ENCODE assay signal across 19 cellular contexts in the genomic region with DNA sequence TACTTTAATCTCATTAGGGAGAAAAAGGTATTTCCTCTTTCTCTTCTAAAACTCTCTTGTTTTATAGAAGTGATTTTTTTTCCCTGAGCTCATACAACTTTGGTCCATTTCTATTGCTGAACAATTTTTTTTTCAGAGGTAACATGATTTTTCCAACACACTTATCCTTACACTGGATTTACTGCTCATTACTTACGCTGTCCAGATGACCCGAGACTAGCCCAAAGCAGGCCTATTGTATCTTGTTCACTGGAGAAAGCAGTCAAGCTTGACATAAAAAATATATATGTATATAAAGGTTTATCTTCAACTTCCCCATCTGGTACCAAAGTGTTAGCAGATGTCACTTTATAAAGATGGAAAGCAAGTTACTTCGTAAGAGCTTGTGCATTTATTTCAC.
A peak's percentile ranks its signal among the peaks of the same experiment; 100 is the strongest.
DNase-seq lines count a peak whose midpoint lies in the region; ATAC-seq and TF ChIP-seq lines count a peak whose summit lies in the region.
"Had no signal": no experiment of that assay in that cellular context is flagged by ENCODE, and none has a peak within 500 bp of the region (broad histone marks: within the 10 kb centered on the region; RNA-seq: fewer than 3 reads in every experiment).

No MANE protein-coding gene starts in this region.

- TF ChIP-seq CTCF in neutrophil (IDR thresholded peaks at IDR 0.05) (no peak), upper lobe of right lung (IDR thresholded peaks at IDR 0.05) (no peak)

- ATAC-seq in SK-N-SH treated with all-trans-retinoic acid at 6 μM for 48 hours (no peak), upper lobe of right lung (no peak)
- ATAC-seq: CD8-positive, alpha-beta T cell; GM12878 had no signal

- intact Hi-C loops in upper lobe of right lung (cut with DNase I), result no loop called here

- H3K9me3 ChIP-seq in neutrophil (no peaks in the 10 kb centered on the region), upper lobe of right lung (no peaks in the 10 kb centered on the region)

- H3K4me3 ChIP-seq in neutrophil (ENCODE audit: low read depth in 1 of 2, low read length in 1 of 2) (no peak overlapping the region), upper lobe of right lung (no peak overlapping the region)
- H3K4me3 ChIP-seq: BLaER1, GM12878, GM23248 had no signal

- H3K4me1 ChIP-seq in neutrophil (ENCODE audit: control insufficient read depth in 1 of 2, insufficient read depth in 1 of 2, low read depth in 1 of 2, low read length in 1 of 2), result peaks cover 4 to 6% of the 10 kb centered on the region in 2 experiments
- no peaks in the 10 kb centered on the region for H3K4me1 ChIP-seq in upper lobe of right lung
- H3K4me1 ChIP-seq: BLaER1 had no signal

- H3K27ac ChIP-seq in neutrophil (peak overlapping the region; percentile 26), upper lobe of right lung (no peak overlapping the region)
- H3K27ac ChIP-seq: 22Rv1, BLaER1, C4-2B, GM23248 had no signal

- H3K27me3 ChIP-seq in neutrophil (no peaks in the 10 kb centered on the region), upper lobe of right lung (no peaks in the 10 kb centered on the region)
- H3K27me3 ChIP-seq: BLaER1 had no signal

- DNase-seq in DMS 273 (lab: John Stamatoyannopoulos, UW; ENCODE audit: unreplicated experiment) (peak; percentile 26), DMS 273 treated with DMSO at 0.1 percent for 48 hours (lab: John Stamatoyannopoulos, UW) (no peak), T1000 (lab: John Stamatoyannopoulos, UW) (no peak), upper lobe of right lung (no peak)
- DNase-seq: CD4-positive, CD25-positive, alpha-beta regulatory T cell; CD8-positive, alpha-beta T cell; DMS153; DND-41; EL; GDM1; GM23248; H7; HCEC 1CT had no signal

- H3K36me3 ChIP-seq in neutrophil (peaks cover 18% of the 10 kb centered on the region), upper lobe of right lung (no peaks in the 10 kb centered on the region)

TF ChIP-seq in SK-N-SH treated with all-trans-retinoic acid at 6 μM for 48 hours, 23 proteins besides CTCF, POLR2A, EP300 and RAD21:
- peak; percentile 31; the same call in 1 of the 2 replicates for TF ChIP-seq TCF4 (CRISPR knock-in tag; IDR thresholded peaks at IDR 0.05; ENCODE audit: borderline replicate concordance)
- TF ChIP-seq, protein P1, sequence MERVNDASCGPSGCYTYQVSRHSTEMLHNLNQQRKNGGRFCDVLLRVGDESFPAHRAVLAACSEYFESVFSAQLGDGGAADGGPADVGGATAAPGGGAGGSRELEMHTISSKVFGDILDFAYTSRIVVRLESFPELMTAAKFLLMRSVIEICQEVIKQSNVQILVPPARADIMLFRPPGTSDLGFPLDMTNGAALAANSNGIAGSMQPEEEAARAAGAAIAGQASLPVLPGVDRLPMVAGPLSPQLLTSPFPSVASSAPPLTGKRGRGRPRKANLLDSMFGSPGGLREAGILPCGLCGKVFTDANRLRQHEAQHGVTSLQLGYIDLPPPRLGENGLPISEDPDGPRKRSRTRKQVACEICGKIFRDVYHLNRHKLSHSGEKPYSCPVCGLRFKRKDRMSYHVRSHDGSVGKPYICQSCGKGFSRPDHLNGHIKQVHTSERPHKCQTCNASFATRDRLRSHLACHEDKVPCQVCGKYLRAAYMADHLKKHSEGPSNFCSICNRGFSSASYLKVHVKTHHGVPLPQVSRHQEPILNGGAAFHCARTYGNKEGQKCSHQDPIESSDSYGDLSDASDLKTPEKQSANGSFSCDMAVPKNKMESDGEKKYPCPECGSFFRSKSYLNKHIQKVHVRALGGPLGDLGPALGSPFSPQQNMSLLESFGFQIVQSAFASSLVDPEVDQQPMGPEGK (CRISPR knock-in tag; IDR thresholded peaks at IDR 0.05; ENCODE audit: borderline replicate concordance), result no peak
- TF ChIP-seq, protein P2, sequence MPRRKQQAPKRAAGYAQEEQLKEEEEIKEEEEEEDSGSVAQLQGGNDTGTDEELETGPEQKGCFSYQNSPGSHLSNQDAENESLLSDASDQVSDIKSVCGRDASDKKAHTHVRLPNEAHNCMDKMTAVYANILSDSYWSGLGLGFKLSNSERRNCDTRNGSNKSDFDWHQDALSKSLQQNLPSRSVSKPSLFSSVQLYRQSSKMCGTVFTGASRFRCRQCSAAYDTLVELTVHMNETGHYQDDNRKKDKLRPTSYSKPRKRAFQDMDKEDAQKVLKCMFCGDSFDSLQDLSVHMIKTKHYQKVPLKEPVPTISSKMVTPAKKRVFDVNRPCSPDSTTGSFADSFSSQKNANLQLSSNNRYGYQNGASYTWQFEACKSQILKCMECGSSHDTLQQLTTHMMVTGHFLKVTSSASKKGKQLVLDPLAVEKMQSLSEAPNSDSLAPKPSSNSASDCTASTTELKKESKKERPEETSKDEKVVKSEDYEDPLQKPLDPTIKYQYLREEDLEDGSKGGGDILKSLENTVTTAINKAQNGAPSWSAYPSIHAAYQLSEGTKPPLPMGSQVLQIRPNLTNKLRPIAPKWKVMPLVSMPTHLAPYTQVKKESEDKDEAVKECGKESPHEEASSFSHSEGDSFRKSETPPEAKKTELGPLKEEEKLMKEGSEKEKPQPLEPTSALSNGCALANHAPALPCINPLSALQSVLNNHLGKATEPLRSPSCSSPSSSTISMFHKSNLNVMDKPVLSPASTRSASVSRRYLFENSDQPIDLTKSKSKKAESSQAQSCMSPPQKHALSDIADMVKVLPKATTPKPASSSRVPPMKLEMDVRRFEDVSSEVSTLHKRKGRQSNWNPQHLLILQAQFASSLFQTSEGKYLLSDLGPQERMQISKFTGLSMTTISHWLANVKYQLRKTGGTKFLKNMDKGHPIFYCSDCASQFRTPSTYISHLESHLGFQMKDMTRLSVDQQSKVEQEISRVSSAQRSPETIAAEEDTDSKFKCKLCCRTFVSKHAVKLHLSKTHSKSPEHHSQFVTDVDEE (CRISPR knock-in tag; IDR thresholded peaks at IDR 0.05), result no peak
